20 cellular contexts compared by ENCODE assay signal in genomic region chr9:96461336-96461735, GRCh38. TPM values are rescaled to one million over a fixed set of nuclear protein-coding genes. Genes with fewer than 3 reads are reported as not detected.
DNase-seq lines count a peak whose midpoint lies in the region; ATAC-seq and TF ChIP-seq lines count a peak whose summit lies in the region.
"Had no signal": no experiment of that assay in that cellular context is flagged by ENCODE, and none has a peak within 500 bp of the region (broad histone marks: within the 10 kb centered on the region; RNA-seq: fewer than 3 reads in every experiment).

No MANE protein-coding gene starts in this region.

- H3K27ac ChIP-seq in GM23248 (peak overlapping the region; percentile 74), Karpas-422 (ENCODE audit: low read length) (no peak overlapping the region), Peyer's patch (no peak overlapping the region)
- H3K27ac ChIP-seq: RWPE1 had no signal

- no peak for TF ChIP-seq POLR2A in Peyer's patch (IDR thresholded peaks at IDR 0.05)

- peaks cover 5% of the 10 kb centered on the region; the same call in 1 of the 2 replicates for H3K36me3 ChIP-seq in GM23248 (ENCODE audit: low read depth)
- H3K36me3 ChIP-seq in Karpas-422 (ENCODE audit: insufficient read depth, low read length) = no peaks in the 10 kb centered on the region
- H3K36me3 ChIP-seq in Peyer's patch = peaks cover 0 to 6% (median 0%) of the 10 kb centered on the region in 3 donors

- H3K9ac ChIP-seq in GM23248 = peak overlapping the region; percentile 58
- no peak overlapping the region for H3K9ac ChIP-seq in Karpas-422 (ENCODE audit: low read length)

- no peaks in the 10 kb centered on the region for H3K27me3 ChIP-seq in GM23248 (replicated peaks; ENCODE audit: insufficient read depth)
- H3K27me3 ChIP-seq in Karpas-422 (ENCODE audit: low read length) = no peaks in the 10 kb centered on the region
- H3K27me3 ChIP-seq in Peyer's patch = no peaks in the 10 kb centered on the region

- H3K4me2 ChIP-seq in GM23248 (ENCODE audit: unreplicated experiment) = peak overlapping the region; percentile 79
- H3K4me2 ChIP-seq in Karpas-422 (ENCODE audit: low read depth, low read length, poor library complexity, severe bottlenecking) = no peak overlapping the region

- ATAC-seq in HG03139 (IDR thresholded peaks at IDR 0.05; ENCODE audit: unreplicated experiment) (no peak), HG02588 (IDR thresholded peaks at IDR 0.05; ENCODE audit: unreplicated experiment) (no peak)

- no peak for TF ChIP-seq CTCF in Peyer's patch (IDR thresholded peaks at IDR 0.05)

- WGBS in GM23248 (ENCODE audit: low coverage in 1 of 2, low lambda C conversion rate in 2 of 2, missing lambda C conversion rate in 2 of 2), 2 experiments = 74 to 77% methylated on average over 8 of the region's 8 CpGs

- H3K9me2 ChIP-seq in GM23248 (ENCODE audit: insufficient read depth) (no peaks in the 10 kb centered on the region), Karpas-422 (replicated peaks; ENCODE audit: insufficient read depth, low read length) (no peaks in the 10 kb centered on the region)

- peaks cover 17% of the 10 kb centered on the region for H3K79me2 ChIP-seq in GM23248 (ENCODE audit: insufficient read depth)
- no peaks in the 10 kb centered on the region for H3K79me2 ChIP-seq in Karpas-422 (ENCODE audit: low read length)

- H4K20me1 ChIP-seq in GM23248 (ENCODE audit: insufficient read depth) (no peaks in the 10 kb centered on the region), Karpas-422 (ENCODE audit: insufficient read depth, low read depth, low read length) (no peaks in the 10 kb centered on the region)

- H3K4me1 ChIP-seq in GM23248 (ENCODE audit: insufficient read depth) (peaks cover 18% of the 10 kb centered on the region), Karpas-422 (ENCODE audit: low read length) (no peaks in the 10 kb centered on the region), Peyer's patch (no peaks in the 10 kb centered on the region)

- DNase-seq in GM23248 (no peak), RPMI7951 (ENCODE audit: low read depth) (peak; percentile 60), foreskin melanocyte (peak; percentile 80), Karpas-422 (no peak), Peyer's patch (no peak)
- DNase-seq: ACHN; AML-193; C1 segment of cervical spinal cord; CD8-positive, alpha-beta memory T cell; GOT3; Kasumi-1; NCI-H1694 treated with DMSO at 0.1 percent for 48 hours; NCI-H2081 treated with DMSO at 0.1 percent for 48 hours; NCI-H2171 treated with DMSO at 0.1 percent for 48 hours; NCI-H524 treated with DMSO at 0.1 percent for 48 hours; NCI-H82; SHP77 treated with DMSO at 0.1 percent for 48 hours had no signal

- no peak overlapping the region for H2AFZ ChIP-seq in GM23248
- H2AFZ ChIP-seq in Karpas-422 (ENCODE audit: low read length) = no peak overlapping the region

- peaks cover 23% of the 10 kb centered on the region for H3F3A ChIP-seq in GM23248 (ENCODE audit: insufficient read depth)

- in situ Hi-C loops in GM23248 (cut with MboI) = no loop called here

- H3K4me3 ChIP-seq in GM23248 (peak overlapping the region; percentile 48), Karpas-422 (ENCODE audit: low read length) (no peak overlapping the region), Peyer's patch (no peak overlapping the region)

- H3K9me3 ChIP-seq in GM23248 (ENCODE audit: low read depth) (no peaks in the 10 kb centered on the region), Karpas-422 (ENCODE audit: low read length) (no peaks in the 10 kb centered on the region), Peyer's patch (no peaks in the 10 kb centered on the region)

RNA-seq across cellular contexts. Expression of gene HABP4, which starts 11.4 kb away (rescaled TPM):
- total RNA-seq in GM23248 (2014; rRNA removed; shearing (Covaris generic)) = 10.4 and 13.2 TPM in 2 replicates
- 15.7 and 17.2 TPM in 2 replicates for polyA plus RNA-seq in GM23248 (2016; fragmentation: Nextera tagmentation; extraction: Ambion mirVana)
- 8.8 and 9.4 TPM in 2 replicates for total RNA-seq in RPMI7951 (2014; rRNA removed; shearing (Covaris generic))
- total RNA-seq in Karpas-422 (2014; rRNA removed; shearing (Covaris generic); ENCODE audit: low replicate concordance) = 1.8 and 7.3 TPM in 2 replicates
- total RNA-seq in Peyer's patch = 10 to 100 TPM in 1 of 4 donors, 1 to 10 TPM in 3; 3.2 to 19.8 (median 5.1) TPM

RNA-seq across cellular contexts. Expression of gene ZNF367, which starts 43.2 kb away (rescaled TPM):
- 7.3 and 9.3 TPM in 2 replicates for total RNA-seq in GM23248 (2014; rRNA removed; shearing (Covaris generic))
- 2.1 and 2.8 TPM in 2 replicates for polyA plus RNA-seq in GM23248 (2016; fragmentation: Nextera tagmentation; extraction: Ambion mirVana)
- total RNA-seq in RPMI7951 (2014; rRNA removed; shearing (Covaris generic)) = 18.2 and 21.1 TPM in 2 replicates
- total RNA-seq in Karpas-422 (2014; rRNA removed; shearing (Covaris generic); ENCODE audit: low replicate concordance) = 5.5 and 6.8 TPM in 2 replicates
- total RNA-seq in Peyer's patch = 1 to 10 TPM; 1.5 to 7.4 (median 3.4) TPM

Comparison
In these comparisons a context has a peak if more than half of its experiments do, and no peak if none do; other contexts are left out.
1. DNase-seq: peak in RPMI7951 (single experiment) and foreskin melanocyte (single experiment); none in GM23248 (single experiment), Karpas-422 (single experiment) and Peyer's patch (0 of 3).